Comparison of ENCODE assay signal across 8 cellular contexts in genomic region chr11:36507824-36508489, GRCh38. TPM values are rescaled to one million over a fixed set of nuclear protein-coding genes. Genes with fewer than 3 reads are reported as not detected.
DNase-seq lines count a peak whose midpoint lies in the region; ATAC-seq, FAIRE-seq and TF ChIP-seq lines count a peak whose summit lies in the region.

No MANE protein-coding gene starts in this region.

- no peak for DNase-seq in AG04450 (ENCODE audit: low read depth, low spot score)
- no peak for DNase-seq in K562 (ENCODE audit: extremely low read depth in 1 of 4, low spot score in 3 of 4)
- peak; percentile 21 for DNase-seq in myocyte (ENCODE audit: low read depth)
- no peak for DNase-seq in NCI-H146 treated with DMSO at 0.1 percent for 48 hours (lab: John Stamatoyannopoulos, UW; ENCODE audit: unreplicated experiment)
- DNase-seq in HT-29 (ENCODE audit: low spot score) = no peak
- DNase-seq in NCI-H2081 (lab: John Stamatoyannopoulos, UW) = no peak

- in situ Hi-C loops in K562 (cut with MboI) = no loop called here

- no TSS peak for BruUV-seq in K562 (replicated peaks; lab: Mats Ljungman, UMichigan)

- TF ChIP-seq POLR2A in K562 (conservative IDR thresholded peaks at IDR 0.05) = no peak

- ATAC-seq in K562 (no peak), HG03135 (IDR thresholded peaks at IDR 0.05; ENCODE audit: unreplicated experiment) (no peak)

- peak overlapping the region; percentile 95 for H3K4me2 ChIP-seq in K562 (ENCODE audit: insufficient read depth, low read length)

- H4K20me1 ChIP-seq in K562 (replicated peaks; ENCODE audit: control insufficient read depth, insufficient read depth, low read length) = no peaks in the 10 kb centered on the region

- WGBS in HUES64 = 90% methylated on average over 7 of the region's 7 CpGs
- 52% methylated on average over 7 of the region's 7 CpGs for WGBS in K562 (ENCODE audit: insufficient coverage, low coverage, missing lambda C conversion rate)

- peaks cover 2% of the 10 kb centered on the region; the same call in 1 of the 2 replicates for H3K9me3 ChIP-seq in AG04450 (ENCODE audit: control insufficient read depth, insufficient read depth, low read length)
- H3K9me3 ChIP-seq in HUES64 (ENCODE audit: insufficient read depth, low read depth, low read length) = no peaks in the 10 kb centered on the region
- no peaks in the 10 kb centered on the region for H3K9me3 ChIP-seq in K562 (replicated peaks; ENCODE audit: control insufficient read depth, insufficient read depth, low read depth, low read length)

- peak overlapping the region; percentile 95 for H3K4me3 ChIP-seq in AG04450 (ENCODE audit: low read depth, low read length)
- peak overlapping the region; percentile 94; the same call in 1 of the 2 replicates for H3K4me3 ChIP-seq in HUES64 (ENCODE audit: low read length)
- peak overlapping the region; percentile 92 for H3K4me3 ChIP-seq in K562

- H3K79me2 ChIP-seq in K562 (ENCODE audit: control insufficient read depth, insufficient read depth, low read length) = peaks cover 50% of the 10 kb centered on the region

- intact Hi-C loops in K562 (cut with micrococcal nuclease) = loop anchor here (10.0 kb wide), 2 partner anchors 117 to 237 kb away; no protein-coding TSS in a partner anchor

- TF ChIP-seq EP300 in K562 (IDR thresholded peaks at IDR 0.05; ENCODE audit: low read length) = no peak

- no peaks in the 10 kb centered on the region for H3K27me3 ChIP-seq in AG04450 (ENCODE audit: control insufficient read depth, insufficient read depth, low read length)
- peaks cover 5% of the 10 kb centered on the region for H3K27me3 ChIP-seq in HUES64 (ENCODE audit: insufficient read depth, low read length)
- no peaks in the 10 kb centered on the region for H3K27me3 ChIP-seq in K562 (ENCODE audit: control insufficient read depth in 2 of 2, insufficient read depth in 2 of 2, low read length in 2 of 2)

- H3K27ac ChIP-seq in AG04450 (ENCODE audit: low read depth, low read length) (no peak overlapping the region), HUES64 (ENCODE audit: low read depth, low read length) (no peak overlapping the region), K562 (ENCODE audit: extremely low read depth, low read depth, low read length) (peak overlapping the region; percentile 92; the same call in 2 of the 3 replicates)

- H3K9me1 ChIP-seq in K562 (ENCODE audit: control insufficient read depth, insufficient read depth, low read length) = no peaks in the 10 kb centered on the region

- H3K4me1 ChIP-seq in HUES64 (ENCODE audit: insufficient read depth, low read length) = peaks cover 11% of the 10 kb centered on the region; the same call in 1 of the 2 replicates
- H3K4me1 ChIP-seq in K562 (replicated peaks in 1 of 2; ENCODE audit: control insufficient read depth in 2 of 2, insufficient read depth in 2 of 2, low read length in 2 of 2) = peaks cover 0 to 4% of the 10 kb centered on the region in 2 experiments; a peak in 3 of 5 replicates

- CTCF ChIA-PET in AG04450 (lab: Charles Lee) (interaction anchor here (2.4 to 2.9 kb wide), 2 partner anchors 8 to 15 kb away, joined by 19 to 25 read pairs; no protein-coding TSS in a partner anchor), K562 (lab: Yijun Ruan, JAX; ENCODE audit: low intra/inter-chr PET ratio) (no interaction called here)

- H3K9ac ChIP-seq in HUES64 (ENCODE audit: low read depth, low read length) (no peak overlapping the region), K562 (ENCODE audit: insufficient read depth in 1 of 2, low read depth in 2 of 2, low read length in 2 of 2) (peak overlapping the region in 1 of 2 experiments; percentile 86; a peak in 2 of 4 replicates)

- POLR2A ChIA-PET in AG04450 (lab: Yijun Ruan, JAX) = interaction anchor here (1.8 kb wide), 1 partner anchor 8 kb away, joined by 5 read pairs; no protein-coding TSS in a partner anchor
- POLR2A ChIA-PET in K562 (lab: Yijun Ruan, JAX) = interaction anchor here (0.8 to 1.1 kb wide), 3 partner anchors 8 to 102 kb away, joined by 3 to 4 read pairs (median 3); no protein-coding TSS in a partner anchor

- no peak for TF ChIP-seq RAD21 in K562 (CRISPR knock-in tag; conservative IDR thresholded peaks at IDR 0.05 in 1 of 2, IDR thresholded peaks at IDR 0.05 in 1 of 2)

- H2AFZ ChIP-seq in K562 (ENCODE audit: low read depth, low read length) = no peak overlapping the region

- FAIRE-seq in K562 (lab: Jason Lieb, UNC) = no peak

- TF ChIP-seq CTCF in AG04450 (IDR thresholded peaks at IDR 0.05; ENCODE audit: low read depth, low read length) (no peak), K562 (IDR thresholded peaks at IDR 0.05 in 2 of 3, conservative IDR thresholded peaks at IDR 0.05 in 1 of 3; ENCODE audit: insufficient read depth in 2 of 3, low read depth in 1 of 3, low read length in 3 of 3) (no peak)

- H3K36me3 ChIP-seq in HUES64 (ENCODE audit: insufficient read depth, low read length) = no peaks in the 10 kb centered on the region
- peaks cover 9% of the 10 kb centered on the region; the same call in 1 of the 3 replicates for H3K36me3 ChIP-seq in K562 (ENCODE audit: control insufficient read depth, insufficient read depth, low read length)

TF ChIP-seq in K562, 482 proteins besides CTCF, POLR2A, EP300 and RAD21 (continues in another document):
- TF ChIP-seq CEBPB (tag; IDR thresholded peaks at IDR 0.05) (peak; percentile 97), IRF9 (tag; IDR thresholded peaks at IDR 0.05) (peak; percentile 52; the same call in 1 of the 2 replicates), ZNF253 (CRISPR knock-in tag; conservative IDR thresholded peaks at IDR 0.05) (no peak), CEBPG (CRISPR knock-in tag; IDR thresholded peaks at IDR 0.05) (no peak), CEBPG (tag; conservative IDR thresholded peaks at IDR 0.05 in 1 of 2, IDR thresholded peaks at IDR 0.05 in 1 of 2) (peak; percentile 64 to 82)

RNA-seq across cellular contexts. Expression of gene TRAF6, which starts 2.1 kb away (rescaled TPM):
- polyA plus RNA-seq in AG04450 (2011; rRNA removed) (9.1 and 10.0 TPM in 2 replicates), K562 (2011; rRNA removed) (10.6 and 13.1 TPM in 2 replicates), K562 (2014; fragmentation: Illumina TruSeq; extraction: Trizol) (8.4 and 9.3 TPM in 2 replicates), K562 (2014; fragmentation: Nextera tagmentation; extraction: Ambion mirVana) (1 to 10 TPM; 2.0 to 4.2 TPM), K562 (2014; rRNA removed) (4.4 and 5.4 TPM in 2 replicates)
- polyA minus RNA-seq in AG04450 (2011; rRNA and poly(A)+ RNA removed) = 11.1 and 11.9 TPM in 2 replicates
- polyA plus RNA-seq in HUES64 (2013, experiment 1 of 2) = 6.1 TPM
- polyA plus RNA-seq in HUES64 (2013, experiment 2 of 2) = 7.5 TPM
- total RNA-seq in K562 (2011; cell fraction: chromatin; rRNA removed; ENCODE audit: low replicate concordance) = 12.5 and 26.3 TPM in 2 replicates
- total RNA-seq in K562 (2011; cell fraction: nucleolus; rRNA removed) = 6.8 and 9.1 TPM in 2 replicates
- total RNA-seq in K562 (2011; cell fraction: nucleoplasm; rRNA removed) = 14.2 and 23.3 TPM in 2 replicates
- total RNA-seq in K562 (2014; rRNA removed) (5.0 and 6.4 TPM in 2 replicates), K562 (2014; rRNA removed; fragmentation: Illumina TruSeq; extraction: Trizol) (8.2 and 11.6 TPM in 2 replicates), K562 (2015; rRNA removed; fragmentation: Illumina TruSeq; extraction: Trizol) (8.0 and 8.3 TPM in 2 replicates), K562 (2021) (9.2 and 10.0 TPM in 2 replicates), myocyte (18.3 and 20.4 TPM in 2 replicates)
- 5.3 and 7.6 TPM in 2 replicates for polyA plus RNA-seq in K562 (2011; cell fraction: cytosol; rRNA removed)
- 16.0 and 17.9 TPM in 2 replicates for polyA plus RNA-seq in K562 (2011; cell fraction: nucleus; rRNA removed)
- polyA plus RNA-seq in K562 (2012) = 5.4 and 6.9 TPM in 2 replicates
- polyA minus RNA-seq in K562 (2011; rRNA and poly(A)+ RNA removed) = 16.6 and 17.1 TPM in 2 replicates
- 7.3 and 10.0 TPM in 2 replicates for polyA minus RNA-seq in K562 (2011; cell fraction: cytosol; rRNA and poly(A)+ RNA removed)
- 8.8 and 16.6 TPM in 2 replicates for polyA minus RNA-seq in K562 (2011; cell fraction: nucleus; rRNA and poly(A)+ RNA removed)
- polyA plus RNA-seq in myocyte (2012) = 7.5 TPM
- total RNA-seq in HT-29 (2014; rRNA removed; shearing (Covaris generic)) = 4.9 and 5.7 TPM in 2 replicates

RNA-seq across cellular contexts. Expression of gene RAG1, which starts 59.9 kb away (rescaled TPM):
- 0.33 and 0.52 TPM in 2 replicates for polyA plus RNA-seq in AG04450 (2011; rRNA removed)
- 0.17 and 0.41 TPM in 2 replicates for polyA minus RNA-seq in AG04450 (2011; rRNA and poly(A)+ RNA removed)
- 0.30 TPM for polyA plus RNA-seq in HUES64 (2013, experiment 1 of 2)
- 0.44 TPM for polyA plus RNA-seq in HUES64 (2013, experiment 2 of 2)
- 1.8 and 6.2 TPM in 2 replicates for total RNA-seq in K562 (2011; cell fraction: chromatin; rRNA removed; ENCODE audit: low replicate concordance)
- total RNA-seq in K562 (2011; cell fraction: nucleolus; rRNA removed) = 0.83 and 2.0 TPM in 2 replicates
- total RNA-seq in K562 (2011; cell fraction: nucleoplasm; rRNA removed) = 2.6 and 6.9 TPM in 2 replicates
- total RNA-seq in K562 (2014; rRNA removed) = 1.8 and 2.0 TPM in 2 replicates
- 2.5 and 2.8 TPM in 2 replicates for total RNA-seq in K562 (2014; rRNA removed; fragmentation: Illumina TruSeq; extraction: Trizol)
- 1.5 and 1.7 TPM in 2 replicates for total RNA-seq in K562 (2015; rRNA removed; fragmentation: Illumina TruSeq; extraction: Trizol)
- total RNA-seq in K562 (2021) = 1.6 and 2.1 TPM in 2 replicates
- 0.93 and 1.7 TPM in 2 replicates for polyA plus RNA-seq in K562 (2011; rRNA removed)
- 0.27 and 0.40 TPM in 2 replicates for polyA plus RNA-seq in K562 (2011; cell fraction: cytosol; rRNA removed)
- polyA plus RNA-seq in K562 (2011; cell fraction: nucleus; rRNA removed) = 1.9 and 2.4 TPM in 2 replicates
- polyA plus RNA-seq in K562 (2012) = 1.7 and 2.8 TPM in 2 replicates
- 2.0 and 2.2 TPM in 2 replicates for polyA plus RNA-seq in K562 (2014; fragmentation: Illumina TruSeq; extraction: Trizol)
- under 1 TPM; 0.49 to 0.89 TPM for polyA plus RNA-seq in K562 (2014; fragmentation: Nextera tagmentation; extraction: Ambion mirVana)
- polyA plus RNA-seq in K562 (2014; rRNA removed) = 1.4 and 1.5 TPM in 2 replicates
- 1.3 and 1.9 TPM in 2 replicates for polyA minus RNA-seq in K562 (2011; rRNA and poly(A)+ RNA removed)
- 1.3 TPM in 2 replicates for polyA minus RNA-seq in K562 (2011; cell fraction: cytosol; rRNA and poly(A)+ RNA removed)
- 1.1 and 1.2 TPM in 2 replicates for polyA minus RNA-seq in K562 (2011; cell fraction: nucleus; rRNA and poly(A)+ RNA removed)
- 2.6 and 5.6 TPM in 2 replicates for total RNA-seq in myocyte
- polyA plus RNA-seq in myocyte (2012) = 2.3 TPM
- 0.05 and 0.18 TPM in 2 replicates for total RNA-seq in HT-29 (2014; rRNA removed; shearing (Covaris generic))
